Comparison of ENCODE assay signal across 8 cellular contexts in genomic region chr22:45268958-45269844, GRCh38. TPM values are rescaled to one million over a fixed set of nuclear protein-coding genes. Genes with fewer than 3 reads are reported as not detected.
DNase-seq lines count a peak whose midpoint lies in the region; ATAC-seq and TF ChIP-seq lines count a peak whose summit lies in the region.

No MANE protein-coding gene starts in this region.

- H4K20me1 ChIP-seq in KMS-11 (ENCODE audit: insufficient read depth) = no peaks in the 10 kb centered on the region

- H3K27ac ChIP-seq in A673 (ENCODE audit: low read depth, low read length, poor library complexity, severe bottlenecking) (no peak overlapping the region), KMS-11 (no peak overlapping the region), heart right ventricle (peak overlapping the region in 4 of 10 donors; percentile 16 to 71 (median 21)), trophoblast cell (ENCODE audit: low read depth, low read length) (peak overlapping the region; percentile 41), transverse colon (peak overlapping the region; percentile 54 to 64 (median 60))

- peak overlapping the region; percentile 73 to 85 (median 80) for H3K4me3 Mint-ChIP-seq in T-cell
- H3K4me3 Mint-ChIP-seq in activated naive CD8-positive, alpha-beta T cell treated with anti-CD3 and anti-CD28 coated beads, Interleukin-2, amount 50 U/mL, for 24 hours = peak overlapping the region; percentile 72

- no peak overlapping the region for H3K23ac ChIP-seq in trophoblast cell (ENCODE audit: low read length)

- peak; percentile 69 for ATAC-seq in GM18505 (IDR thresholded peaks at IDR 0.05; ENCODE audit: unreplicated experiment)
- peak; percentile 94 to 98 (median 96) for ATAC-seq in T-cell (replicated peaks in 1 of 4)
- ATAC-seq in activated naive CD8-positive, alpha-beta T cell treated with anti-CD3 and anti-CD28 coated beads, Interleukin-2, amount 50 U/mL, for 24 hours = peak; percentile 76
- ATAC-seq in heart right ventricle = peak; percentile 75 to 88 (median 84)

- H3K4me1 Mint-ChIP-seq in T-cell = peaks cover 10 to 15% (median 12%) of the 10 kb centered on the region in 3 donors
- peaks cover 13% of the 10 kb centered on the region for H3K4me1 Mint-ChIP-seq in activated naive CD8-positive, alpha-beta T cell treated with anti-CD3 and anti-CD28 coated beads, Interleukin-2, amount 50 U/mL, for 24 hours

- CTCF ChIA-PET in A673 (lab: Charles Lee) (interaction anchor here (0.6 kb wide), 1 partner anchor 1286 kb away, joined by 3 read pairs; no protein-coding TSS in a partner anchor), T-cell (lab: Charles Lee) (no interaction called here)

- peak overlapping the region; percentile 94 for H3K18ac ChIP-seq in trophoblast cell (ENCODE audit: low read length)

- H3K27me3 ChIP-seq in A673 (replicated peaks; ENCODE audit: insufficient read depth, low read depth, low read length, poor library complexity) (no peaks in the 10 kb centered on the region), KMS-11 (ENCODE audit: insufficient read depth, low read depth) (peaks cover 17% of the 10 kb centered on the region; the same call in 1 of the 2 replicates), heart right ventricle (peaks cover 0 to 12% (median 0%) of the 10 kb centered on the region in 7 donors), trophoblast cell (ENCODE audit: insufficient read depth, low read length) (no peaks in the 10 kb centered on the region), transverse colon (peaks cover 5% of the 10 kb centered on the region)

- peak overlapping the region; percentile 73 for H4K12ac ChIP-seq in trophoblast cell (ENCODE audit: low read depth, low read length)

- peak overlapping the region; percentile 85 for H2BK120ac ChIP-seq in trophoblast cell (ENCODE audit: insufficient read depth, low read length, poor library complexity)

- peak overlapping the region; percentile 52 for H2AK5ac ChIP-seq in trophoblast cell (ENCODE audit: low read length)

- peak overlapping the region; percentile 84 for H4K91ac ChIP-seq in trophoblast cell (ENCODE audit: low read depth, low read length)

- H3K4me2 ChIP-seq in KMS-11 (peak overlapping the region; percentile 94), trophoblast cell (ENCODE audit: low read length) (peak overlapping the region; percentile 90)

- H3K9me3 ChIP-seq in A673 (ENCODE audit: low read depth, low read length, poor library complexity, severe bottlenecking) = no peaks in the 10 kb centered on the region
- no peaks in the 10 kb centered on the region for H3K9me3 ChIP-seq in heart right ventricle
- H3K9me3 ChIP-seq in trophoblast cell (ENCODE audit: insufficient read depth, low read depth, low read length) = no peaks in the 10 kb centered on the region
- H3K9me3 ChIP-seq in transverse colon = no peaks in the 10 kb centered on the region

- H3K14ac ChIP-seq in trophoblast cell (ENCODE audit: low read length) = peak overlapping the region; percentile 86

- intact Hi-C loops in A673 (cut with micrococcal nuclease; ENCODE audit: unreplicated experiment) (loop anchor here (1.0 to 5.0 kb wide), 3 partner anchors 166 to 284 kb away; no protein-coding TSS in a partner anchor), heart right ventricle (cut with DNase I) (loop anchor here (1.0 to 10.0 kb wide), 8 partner anchors 166 to 444 kb away; no protein-coding TSS in a partner anchor), transverse colon (cut with DNase I; ENCODE audit: low total_unique reads) (loop anchor here (1.0 kb wide), 1 partner anchor 166 kb away; no protein-coding TSS in a partner anchor)

- H3K9me3 Mint-ChIP-seq in T-cell = no peaks in the 10 kb centered on the region
- H3K9me3 Mint-ChIP-seq in activated naive CD8-positive, alpha-beta T cell treated with anti-CD3 and anti-CD28 coated beads, Interleukin-2, amount 50 U/mL, for 24 hours = no peaks in the 10 kb centered on the region

- H3K4me1 ChIP-seq in A673 (ENCODE audit: insufficient read depth, low read length, poor library complexity, severe bottlenecking) (peaks cover 11% of the 10 kb centered on the region), KMS-11 (ENCODE audit: low read depth, poor library complexity, severe bottlenecking) (no peaks in the 10 kb centered on the region), heart right ventricle (peaks cover 7 to 52% (median 31%) of the 10 kb centered on the region in 9 donors), trophoblast cell (ENCODE audit: control insufficient read depth in 1 of 2, insufficient read depth in 2 of 2, low read length in 2 of 2) (peaks cover 13 to 15% of the 10 kb centered on the region in 2 experiments), transverse colon (peaks cover 22 to 52% (median 33%) of the 10 kb centered on the region in 4 donors)

- BruUV-seq in A673 (replicated peaks; lab: Mats Ljungman, UMichigan) = no TSS peak

- peak overlapping the region; percentile 87 for H4K8ac ChIP-seq in trophoblast cell (ENCODE audit: low read depth, low read length)

- peak; percentile 68 for TF ChIP-seq CTCF in A673 (conservative IDR thresholded peaks at IDR 0.05; ENCODE audit: low read depth, low read length)
- peak; percentile 75 for TF ChIP-seq CTCF in KMS-11 (conservative IDR thresholded peaks at IDR 0.05; ENCODE audit: low read depth, low read length)
- TF ChIP-seq CTCF in heart right ventricle (IDR thresholded peaks at IDR 0.05) = peak; percentile 80 to 98 (median 91)
- peak; percentile 85 to 97 (median 92) for TF ChIP-seq CTCF in transverse colon (IDR thresholded peaks at IDR 0.05)

- peak overlapping the region; percentile 53 for H3K4ac ChIP-seq in trophoblast cell (ENCODE audit: low read depth, low read length)

- H3K36me3 Mint-ChIP-seq in T-cell = no peaks in the 10 kb centered on the region
- H3K36me3 Mint-ChIP-seq in activated naive CD8-positive, alpha-beta T cell treated with anti-CD3 and anti-CD28 coated beads, Interleukin-2, amount 50 U/mL, for 24 hours (ENCODE audit: low read depth) = no peaks in the 10 kb centered on the region

- peak overlapping the region; percentile 11 to 48 for H3K27ac Mint-ChIP-seq in T-cell
- H3K27ac Mint-ChIP-seq in activated naive CD8-positive, alpha-beta T cell treated with anti-CD3 and anti-CD28 coated beads, Interleukin-2, amount 50 U/mL, for 24 hours = no peak overlapping the region

- no peaks in the 10 kb centered on the region for H3K36me3 ChIP-seq in A673 (ENCODE audit: insufficient read depth, low read length, poor library complexity, severe bottlenecking)
- H3K36me3 ChIP-seq in KMS-11 (ENCODE audit: insufficient read depth) = no peaks in the 10 kb centered on the region
- H3K36me3 ChIP-seq in heart right ventricle = no peaks in the 10 kb centered on the region
- no peaks in the 10 kb centered on the region for H3K36me3 ChIP-seq in trophoblast cell (ENCODE audit: control insufficient read depth in 1 of 2, insufficient read depth in 2 of 2, low read length in 2 of 2)
- no peaks in the 10 kb centered on the region for H3K36me3 ChIP-seq in transverse colon

- H2AFZ ChIP-seq in KMS-11 (ENCODE audit: low read depth) = peak overlapping the region; percentile 96
- H2AFZ ChIP-seq in trophoblast cell (ENCODE audit: insufficient read depth, low read length, poor library complexity) = peak overlapping the region; percentile 50

- in situ Hi-C loops in transverse colon (cut with MboI; ENCODE audit: low pct_ligation_motif_present in 1 of 4, low pct_unique_long_range_greater_than_20kb in 1 of 4, low sequenced_read_pairs in 3 of 4) = loop anchor here (5.0 to 25.0 kb wide), 7 partner anchors 56 to 293 kb away; no protein-coding TSS in a partner anchor

- TF ChIP-seq EP300 in transverse colon (IDR thresholded peaks at IDR 0.05; ENCODE audit: low read depth) = no peak

- H3K27me3 Mint-ChIP-seq in T-cell = peaks cover 3% of the 10 kb centered on the region in 2 donors
- peaks cover 17% of the 10 kb centered on the region for H3K27me3 Mint-ChIP-seq in activated naive CD8-positive, alpha-beta T cell treated with anti-CD3 and anti-CD28 coated beads, Interleukin-2, amount 50 U/mL, for 24 hours

- no peak for TF ChIP-seq POLR2A in GM18505 (IDR thresholded peaks at IDR 0.05; ENCODE audit: borderline replicate concordance, extremely low read depth, insufficient read depth, insufficient read length)
- TF ChIP-seq POLR2A in transverse colon (IDR thresholded peaks at IDR 0.05) = peak; percentile 48

- 3 to 6% methylated on average over 34 to 50 of the region's 60 CpGs for WGBS in heart right ventricle, 2 donors
- WGBS in trophoblast cell (ENCODE audit: extremely low coverage, insufficient coverage, insufficient read length) = no CpG with 5 or more reads among the region's 60 CpGs
- 2% methylated on average over 46 of the region's 60 CpGs; no CpG with 5 or more reads in 1 of the 2 donors for WGBS in transverse colon (ENCODE audit: low coverage in 1 of 2), 2 donors

- peak overlapping the region; percentile 85 for H2BK12ac ChIP-seq in trophoblast cell (ENCODE audit: low read length)

- no peak overlapping the region; the same call in 1 of the 2 replicates for H3K9ac ChIP-seq in KMS-11
- peak overlapping the region; percentile 50 for H3K9ac ChIP-seq in trophoblast cell (ENCODE audit: low read length)

- H3K4me3 ChIP-seq in A673 (ENCODE audit: low read depth, low read length, poor library complexity, severe bottlenecking) (peak overlapping the region; percentile 63), KMS-11 (IDR thresholded peaks at IDR 0.05; ENCODE audit: insufficient read depth, low read depth, low read length) (no peak overlapping the region), heart right ventricle (peak overlapping the region; percentile 16 to 70 (median 58)), trophoblast cell (ENCODE audit: low read depth, low read length) (peak overlapping the region; percentile 67), transverse colon (peak overlapping the region; percentile 32 to 74 (median 42))

- POLR2A ChIA-PET in A673 (lab: Charles Lee; ENCODE audit: low non-redundant PET) (no interaction called here), T-cell (lab: Charles Lee) (no interaction called here)

- peak; percentile 79 for DNase-seq in A673 (ENCODE audit: low spot score)
- DNase-seq in T-cell = peak; percentile 64 to 94 (median 86)
- DNase-seq in activated naive CD8-positive, alpha-beta T cell treated with anti-CD3 and anti-CD28 coated beads, Interleukin-2, amount 50 U/mL, for 24 hours = peak; percentile 89
- DNase-seq in heart right ventricle = peak; percentile 83 to 89
- peak; percentile 65 to 86 for DNase-seq in trophoblast cell
- peak; percentile 91 for DNase-seq in transverse colon

- H3K79me2 ChIP-seq in KMS-11 (ENCODE audit: insufficient read depth, low read depth) = no peaks in the 10 kb centered on the region
- H3K79me2 ChIP-seq in trophoblast cell (ENCODE audit: control insufficient read depth, insufficient read depth, low read length, poor library complexity) = no peaks in the 10 kb centered on the region

- peak overlapping the region; percentile 79 for H2BK5ac ChIP-seq in trophoblast cell (ENCODE audit: low read depth, low read length, poor library complexity)

- peaks cover 12% of the 10 kb centered on the region for H3K79me1 ChIP-seq in trophoblast cell (ENCODE audit: low read length)

RNA-seq across cellular contexts. Expression of gene UPK3A, which starts 15.5 kb away (rescaled TPM):
- total RNA-seq in A673 (2021) = not detected in 2 replicates
- total RNA-seq in T-cell = not detected
- total RNA-seq in heart right ventricle = not detected
- under 1 TPM in 1 of 2 donors, not detected in 1; 0.48 TPM for polyA plus RNA-seq in heart right ventricle
- not detected in 2 replicates for polyA plus RNA-seq in trophoblast cell (2013)
- under 1 TPM in 1 of 4 donors, not detected in 3; 0.79 TPM for total RNA-seq in transverse colon

RNA-seq across cellular contexts. Expression of gene KIAA0930, which starts 28.5 kb away (rescaled TPM):
- total RNA-seq in A673 (2021) = 54.8 and 64.2 TPM in 2 replicates
- total RNA-seq in T-cell = 10 to 100 TPM; 21.2 to 40.2 (median 30.8) TPM
- total RNA-seq in heart right ventricle = 10 to 100 TPM; 12.2 to 48.3 (median 16.9) TPM
- polyA plus RNA-seq in heart right ventricle = 10 to 100 TPM in 1 of 2 donors, 1 to 10 TPM in 1; 9.1 to 16.2 TPM
- polyA plus RNA-seq in trophoblast cell (2013) = 68.2 and 71.9 TPM in 2 replicates
- 10 to 100 TPM; 18.0 to 51.2 (median 25.1) TPM for total RNA-seq in transverse colon

RNA-seq across cellular contexts. Expression of gene FAM118A, which starts 40.5 kb away (rescaled TPM):
- total RNA-seq in A673 (2021) (54.0 and 58.3 TPM in 2 replicates), T-cell (100 to 1,000 TPM in 4 of 5 donors, 10 to 100 TPM in 1; 53.5 to 394 (median 154) TPM), heart right ventricle (10 to 100 TPM; 10.4 to 30.8 (median 16.3) TPM), transverse colon (100 to 1,000 TPM in 2 of 4 donors, 10 to 100 TPM in 2; 46.0 to 424 (median 210) TPM)
- 10 to 100 TPM; 10.2 to 35.7 TPM for polyA plus RNA-seq in heart right ventricle
- polyA plus RNA-seq in trophoblast cell (2013) = 23.9 and 25.5 TPM in 2 replicates

Comparison
In these comparisons a context has a peak if more than half of its experiments do, and no peak if none do; other contexts are left out.
1. H3K27ac ChIP-seq: peak in trophoblast cell (single experiment) and transverse colon (4 of 4); none in A673 (single experiment) and KMS-11 (single experiment).
2. Peak in every context shown above with its lines, with median percentiles within 50 percentile points of each other: DNase-seq, CTCF ChIP-seq and ATAC-seq.